Comparison of ENCODE assay signal across 21 cellular contexts in the genomic region with DNA sequence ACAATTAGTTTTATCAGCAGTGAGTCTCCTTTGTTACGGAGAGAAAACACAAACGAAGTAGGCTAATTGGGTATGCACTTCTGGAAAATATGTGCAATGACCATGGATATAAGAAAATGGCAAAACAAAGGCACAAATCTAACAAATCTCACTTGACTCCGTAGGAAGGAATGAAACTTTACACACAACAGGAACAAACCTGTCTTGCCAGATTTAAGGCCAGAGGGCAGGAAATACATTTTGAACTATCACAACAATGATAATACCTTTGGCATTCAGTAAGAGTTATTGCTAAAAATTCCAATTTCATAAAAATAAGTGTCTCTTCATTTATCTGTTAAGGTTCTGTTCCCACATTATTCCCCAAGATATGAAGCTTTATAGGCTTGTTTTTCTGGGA.
"Had no signal": no experiment of that assay in that cellular context is flagged by ENCODE, and none has a peak within 500 bp of the region (broad histone marks: within the 10 kb centered on the region; RNA-seq: fewer than 3 reads in every experiment).

No MANE protein-coding gene starts in this region.

- H3K4me3 ChIP-seq: body of pancreas, esophagus squamous epithelium, tibial nerve had no signal

- H3K4me1 Mint-ChIP-seq: activated B cell treated with CpG ODN at 0.5 μM for 24 hours; activated CD4-positive, alpha-beta T cell treated with anti-CD3 and anti-CD28 coated beads, Interleukin-2, amount 10 ng/mL, durations not matched to agents 24 days and 14 days; nephron; stimulated activated naive B cell treated with anti-CD40 and anti-IgM and Interleukin-4, amounts not matched to agents 10 μg/mL and 1 μg/mL and 100 μg/mL, for 72 hours had no signal

- DNase-seq: activated B cell treated with CpG ODN at 0.5 μM for 24 hours; activated CD4-positive, alpha-beta T cell treated with anti-CD3 and anti-CD28 coated beads, Interleukin-2, amount 10 ng/mL, durations not matched to agents 24 days and 14 days; activated CD8-positive, alpha-beta memory T cell treated with anti-CD3 and anti-CD28 coated beads, Interleukin-2, amount 50 U/mL, for 4 hours; activated CD8-positive, alpha-beta T cell treated with anti-CD3 and anti-CD28 coated beads, Interleukin-2, amount 10 ng/mL, durations not matched to agents 7 days and 5 days; activated gamma-delta T cell; activated T-cell treated with anti-CD3 and anti-CD28 coated beads, Interleukin-2, amount 50 U/mL, for 48 hours; amygdala; body of pancreas; cerebellar nuclear complex; esophagus squamous epithelium; foreskin fibroblast; glutamatergic neuron; nucleus accumbens; stimulated activated CD4-positive, alpha-beta T cell treated with anti-CD3 and anti-CD28 coated beads, Interleukin-15, amount 100 ng/mL, for 24 hours; stimulated activated CD4-positive, alpha-beta T cell treated with anti-CD3 and anti-CD28 coated beads, Interleukin-4, amount 100 ng/mL, for 1 hour; stimulated activated naive B cell treated with anti-CD40 and anti-IgM and Interleukin-4, amounts not matched to agents 10 μg/mL and 1 μg/mL and 100 μg/mL, for 72 hours had no signal

- H3K9me3 ChIP-seq: body of pancreas, esophagus squamous epithelium, tibial nerve had no signal

- H3K27me3 ChIP-seq: body of pancreas, esophagus squamous epithelium, tibial nerve had no signal

- H3K27ac ChIP-seq: body of pancreas, esophagus squamous epithelium, tibial nerve had no signal

- H3K27me3 Mint-ChIP-seq: activated B cell treated with CpG ODN at 0.5 μM for 24 hours; activated CD4-positive, alpha-beta T cell treated with anti-CD3 and anti-CD28 coated beads, Interleukin-2, amount 10 ng/mL, durations not matched to agents 24 days and 14 days; dendritic cell treated with granulocyte-macrophage colony-stimulating factor and Interleukin-4, amounts not matched to agents 40 ng/mL and 50 ng/mL, for 4 days; stimulated activated naive B cell treated with anti-CD40 and anti-IgM and Interleukin-4, amounts not matched to agents 10 μg/mL and 1 μg/mL and 100 μg/mL, for 72 hours had no signal

- H3K4me1 ChIP-seq: body of pancreas, tibial nerve had no signal

- H3K4me3 Mint-ChIP-seq: activated B cell treated with CpG ODN at 0.5 μM for 24 hours; activated CD4-positive, alpha-beta T cell treated with anti-CD3 and anti-CD28 coated beads, Interleukin-2, amount 10 ng/mL, durations not matched to agents 24 days and 14 days; activated CD8-positive, alpha-beta T cell treated with anti-CD3 and anti-CD28 coated beads, Interleukin-2, amount 10 ng/mL, durations not matched to agents 7 days and 5 days; dendritic cell treated with granulocyte-macrophage colony-stimulating factor and Interleukin-4, amounts not matched to agents 40 ng/mL and 50 ng/mL, for 4 days; nephron; stimulated activated naive B cell treated with anti-CD40 and anti-IgM and Interleukin-4, amounts not matched to agents 10 μg/mL and 1 μg/mL and 100 μg/mL, for 72 hours; T-helper 1 cell treated with Interleukin-12 subunit alpha and Interleukin-12 subunit beta and Interleukin-4 antibody, amounts not matched to agents 30 μg/mL and 1 μg/mL, for 36 hours had no signal

- H3K27ac Mint-ChIP-seq: activated B cell treated with CpG ODN at 0.5 μM for 24 hours; activated CD4-positive, alpha-beta T cell treated with anti-CD3 and anti-CD28 coated beads, Interleukin-2, amount 10 ng/mL, durations not matched to agents 24 days and 14 days; activated CD8-positive, alpha-beta T cell treated with anti-CD3 and anti-CD28 coated beads, Interleukin-2, amount 10 ng/mL, durations not matched to agents 7 days and 5 days; activated naive CD4-positive, alpha-beta T cell treated with anti-CD3 and anti-CD28 coated beads, Interleukin-2, amount 50 U/mL, for 72 hours; dendritic cell treated with granulocyte-macrophage colony-stimulating factor and Interleukin-4, amounts not matched to agents 40 ng/mL and 50 ng/mL, for 4 days; nephron; stimulated activated naive B cell treated with anti-CD40 and anti-IgM and Interleukin-4, amounts not matched to agents 10 μg/mL and 1 μg/mL and 100 μg/mL, for 72 hours; T-helper 1 cell treated with Interleukin-12 subunit alpha and Interleukin-12 subunit beta and Interleukin-4 antibody, amounts not matched to agents 30 μg/mL and 1 μg/mL, for 36 hours had no signal

- H3K9me3 Mint-ChIP-seq: activated B cell treated with CpG ODN at 0.5 μM for 24 hours; activated CD4-positive, alpha-beta T cell treated with anti-CD3 and anti-CD28 coated beads, Interleukin-2, amount 10 ng/mL, durations not matched to agents 24 days and 14 days; activated naive CD4-positive, alpha-beta T cell treated with anti-CD3 and anti-CD28 coated beads, Interleukin-2, amount 50 U/mL, for 72 hours; dendritic cell treated with granulocyte-macrophage colony-stimulating factor and Interleukin-4, amounts not matched to agents 40 ng/mL and 50 ng/mL, for 4 days; nephron; stimulated activated naive B cell treated with anti-CD40 and anti-IgM and Interleukin-4, amounts not matched to agents 10 μg/mL and 1 μg/mL and 100 μg/mL, for 72 hours; T-helper 1 cell treated with Interleukin-12 subunit alpha and Interleukin-12 subunit beta and Interleukin-4 antibody, amounts not matched to agents 30 μg/mL and 1 μg/mL, for 36 hours had no signal

- ATAC-seq: activated CD8-positive, alpha-beta T cell treated with anti-CD3 and anti-CD28 coated beads, Interleukin-2, amount 10 ng/mL, durations not matched to agents 7 days and 5 days; activated naive CD4-positive, alpha-beta T cell treated with anti-CD3 and anti-CD28 coated beads, Interleukin-2, amount 50 U/mL, for 72 hours; body of pancreas; stimulated activated naive B cell treated with anti-CD40 and anti-IgM and Interleukin-4, amounts not matched to agents 10 μg/mL and 1 μg/mL and 100 μg/mL, for 72 hours had no signal
